Comparison of ENCODE assay signal across 11 cellular contexts in the genomic region with DNA sequence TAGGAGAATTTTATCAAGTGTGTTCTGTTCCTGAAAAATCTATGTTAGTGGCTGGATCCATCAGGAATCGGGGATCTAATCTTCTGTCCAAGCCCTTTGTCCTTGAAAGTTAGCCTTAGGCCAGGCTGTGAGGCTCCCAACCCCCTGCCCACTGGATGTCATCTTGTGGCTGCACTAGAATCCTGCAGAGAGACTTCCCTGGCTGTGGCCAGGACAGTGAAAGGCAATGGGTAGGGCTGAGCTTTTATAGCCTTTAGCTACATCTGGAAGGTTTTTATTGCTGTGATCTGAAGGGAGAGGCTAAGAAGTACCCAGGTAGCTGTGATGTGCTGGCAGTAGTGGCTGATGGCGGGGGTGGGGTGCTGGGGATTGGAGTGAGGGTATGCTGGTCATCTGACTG. TPM values are rescaled to one million over a fixed set of nuclear protein-coding genes. Genes with fewer than 3 reads are reported as not detected.
DNase-seq lines count a peak whose midpoint lies in the region; ATAC-seq and TF ChIP-seq lines count a peak whose summit lies in the region.
"Had no signal": no experiment of that assay in that cellular context is flagged by ENCODE, and none has a peak within 500 bp of the region (broad histone marks: within the 10 kb centered on the region; RNA-seq: fewer than 3 reads in every experiment).

No MANE protein-coding gene starts in this region.

- TF ChIP-seq POLR2A in gastrocnemius medialis (IDR thresholded peaks at IDR 0.05): no peak

- peaks cover 0 to 2% (median 0%) of the 10 kb centered on the region in 5 donors for H3K9me3 Mint-ChIP-seq in CD8-positive, alpha-beta memory T cell
- H3K9me3 Mint-ChIP-seq in T-cell: no peaks in the 10 kb centered on the region
- no peaks in the 10 kb centered on the region for H3K9me3 Mint-ChIP-seq in activated T-cell treated with anti-CD3 and anti-CD28 coated beads, Interleukin-2, amount 50 U/mL, for 24 hours
- H3K9me3 Mint-ChIP-seq: activated CD4-positive, alpha-beta T cell treated with anti-CD3 and anti-CD28 coated beads, Interleukin-2, amount 10 ng/mL, durations not matched to agents 7 days and 5 days had no signal

- in situ Hi-C loops in gastrocnemius medialis (cut with MboI; ENCODE audit: low sequenced_read_pairs in 4 of 4): no loop called here

- peaks cover 9 to 19% of the 10 kb centered on the region in 2 donors for H3K27me3 Mint-ChIP-seq in CD8-positive, alpha-beta memory T cell
- H3K27me3 Mint-ChIP-seq in T-cell: peaks cover 8 to 23% of the 10 kb centered on the region in 2 donors
- H3K27me3 Mint-ChIP-seq in activated T-cell treated with anti-CD3 and anti-CD28 coated beads, Interleukin-2, amount 50 U/mL, for 24 hours: peaks cover 32% of the 10 kb centered on the region

- peak overlapping the region in 5 of 7 donors; percentile 19 to 80 (median 38) for H3K4me3 Mint-ChIP-seq in CD8-positive, alpha-beta memory T cell
- peak overlapping the region in 2 of 3 donors; percentile 24 to 96 for H3K4me3 Mint-ChIP-seq in T-cell
- H3K4me3 Mint-ChIP-seq in activated T-cell treated with anti-CD3 and anti-CD28 coated beads, Interleukin-2, amount 50 U/mL, for 24 hours: no peak overlapping the region

- peaks cover 13% of the 10 kb centered on the region for H3K4me1 ChIP-seq in CD8-positive, alpha-beta memory T cell (ENCODE audit: insufficient read depth, low read length)
- H3K4me1 ChIP-seq in right atrium auricular region (peaks cover 0 to 79% of the 10 kb centered on the region in 2 donors), gastrocnemius medialis (peaks cover 13 to 23% of the 10 kb centered on the region in 2 donors)

- H3K4me3 ChIP-seq in CD8-positive, alpha-beta memory T cell (ENCODE audit: low read length): no peak overlapping the region
- peak overlapping the region; percentile 49 to 64 for H3K4me3 ChIP-seq in right atrium auricular region
- H3K4me3 ChIP-seq in gastrocnemius medialis: peak overlapping the region in 3 of 4 donors; percentile 58 to 67 (median 64)

- no peaks in the 10 kb centered on the region for H3K9me3 ChIP-seq in CD8-positive, alpha-beta memory T cell (ENCODE audit: low read length)
- no peaks in the 10 kb centered on the region for H3K9me3 ChIP-seq in right atrium auricular region
- H3K9me3 ChIP-seq in gastrocnemius medialis: no peaks in the 10 kb centered on the region

- TF ChIP-seq CTCF in right atrium auricular region (IDR thresholded peaks at IDR 0.05) (no peak), gastrocnemius medialis (IDR thresholded peaks at IDR 0.05 in 4 of 5, conservative IDR thresholded peaks at IDR 0.05 in 1 of 5) (no peak)

- H3K27me3 ChIP-seq in CD8-positive, alpha-beta memory T cell (ENCODE audit: insufficient read depth, low read length, poor library complexity, severe bottlenecking): no peaks in the 10 kb centered on the region
- H3K27me3 ChIP-seq in right atrium auricular region (no peaks in the 10 kb centered on the region), gastrocnemius medialis (no peaks in the 10 kb centered on the region)

- ATAC-seq in T-cell (replicated peaks in 1 of 4) (no peak), gastrocnemius medialis (no peak)

- intact Hi-C loops in gastrocnemius medialis (cut with DNase I; ENCODE audit: low total_unique reads): no loop called here

- POLR2A ChIA-PET in CD8-positive, alpha-beta memory T cell (lab: Charles Lee): no interaction called here
- POLR2A ChIA-PET in T-cell (lab: Charles Lee): no interaction called here

- H3K36me3 ChIP-seq in CD8-positive, alpha-beta memory T cell (ENCODE audit: insufficient read depth, low read length): no peaks in the 10 kb centered on the region
- H3K36me3 ChIP-seq in right atrium auricular region (no peaks in the 10 kb centered on the region), gastrocnemius medialis (no peaks in the 10 kb centered on the region)

- peaks cover 0 to 1% (median 0%) of the 10 kb centered on the region in 3 donors for H3K36me3 Mint-ChIP-seq in CD8-positive, alpha-beta memory T cell
- H3K36me3 Mint-ChIP-seq in T-cell: no peaks in the 10 kb centered on the region
- no peaks in the 10 kb centered on the region for H3K36me3 Mint-ChIP-seq in activated T-cell treated with anti-CD3 and anti-CD28 coated beads, Interleukin-2, amount 50 U/mL, for 24 hours (ENCODE audit: low read depth)

- CTCF ChIA-PET in CD8-positive, alpha-beta memory T cell (lab: Charles Lee): interaction anchor here (1.7 kb wide), 1 partner anchor 12 kb away, joined by 4 read pairs; no protein-coding TSS in a partner anchor
- CTCF ChIA-PET in T-cell (lab: Charles Lee): no interaction called here

- no peak overlapping the region for H3K27ac ChIP-seq in CD8-positive, alpha-beta memory T cell (ENCODE audit: low read depth, low read length)
- H3K27ac ChIP-seq in right atrium auricular region: peak overlapping the region; percentile 71 to 72
- peak overlapping the region; percentile 56 to 79 (median 66) for H3K27ac ChIP-seq in gastrocnemius medialis

- H3K27ac Mint-ChIP-seq in CD8-positive, alpha-beta memory T cell: peak overlapping the region in 1 of 8 donors; percentile 79
- peak overlapping the region in 1 of 2 donors; percentile 39 for H3K27ac Mint-ChIP-seq in T-cell
- H3K27ac Mint-ChIP-seq in activated T-cell treated with anti-CD3 and anti-CD28 coated beads, Interleukin-2, amount 50 U/mL, for 24 hours: no peak overlapping the region
- H3K27ac Mint-ChIP-seq: activated CD4-positive, alpha-beta T cell treated with anti-CD3 and anti-CD28 coated beads, Interleukin-2, amount 10 ng/mL, durations not matched to agents 7 days and 5 days had no signal

- peaks cover 12 to 22% (median 15%) of the 10 kb centered on the region in 3 donors for H3K4me1 Mint-ChIP-seq in CD8-positive, alpha-beta memory T cell
- peaks cover 16 to 24% (median 16%) of the 10 kb centered on the region in 3 donors for H3K4me1 Mint-ChIP-seq in T-cell
- H3K4me1 Mint-ChIP-seq in activated T-cell treated with anti-CD3 and anti-CD28 coated beads, Interleukin-2, amount 50 U/mL, for 24 hours (ENCODE audit: low read depth): peaks cover 13% of the 10 kb centered on the region

- DNase-seq in CD8-positive, alpha-beta memory T cell: no peak
- no peak for DNase-seq in T-cell
- no peak for DNase-seq in right atrium auricular region (ENCODE audit: low spot score)
- DNase-seq in gastrocnemius medialis: no peak
- no peak for DNase-seq in activated CD4-positive, alpha-beta T cell treated with anti-CD3 and anti-CD28 coated beads, Interleukin-2, amount 50 U/mL, for 1 hour
- DNase-seq in iPS-NIHi11 (ENCODE audit: low spot score): no peak
- no peak for DNase-seq in NCI-H2107 treated with DMSO at 0.1 percent for 48 hours (lab: John Stamatoyannopoulos, UW; ENCODE audit: unreplicated experiment)
- no peak for DNase-seq in activated T-cell treated with anti-CD3 and anti-CD28 coated beads, Interleukin-2, amount 50 U/mL, for 24 hours
- DNase-seq: activated CD4-positive, alpha-beta T cell treated with anti-CD3 and anti-CD28 coated beads, Interleukin-2, amount 10 ng/mL, durations not matched to agents 7 days and 5 days; aorta; NCI-H1694 had no signal

RNA-seq across cellular contexts. Expression of gene OAF, which starts 2.1 kb away (rescaled TPM):
- total RNA-seq in CD8-positive, alpha-beta memory T cell: 1 to 10 TPM; 3.0 to 3.4 TPM
- polyA plus RNA-seq in CD8-positive, alpha-beta memory T cell: 2.6 TPM
- 1 to 10 TPM; 3.2 to 6.0 (median 4.0) TPM for total RNA-seq in T-cell
- total RNA-seq in right atrium auricular region: 10 to 100 TPM; 27.9 to 43.6 TPM
- 10 to 100 TPM in 3 of 4 donors, 1 to 10 TPM in 1; 8.7 to 17.5 (median 10.1) TPM for total RNA-seq in gastrocnemius medialis

RNA-seq across cellular contexts. Expression of gene POU2F3, which starts 27.0 kb away (rescaled TPM):
- total RNA-seq in CD8-positive, alpha-beta memory T cell: not detected
- not detected for polyA plus RNA-seq in CD8-positive, alpha-beta memory T cell
- total RNA-seq in T-cell (not detected), right atrium auricular region (not detected), gastrocnemius medialis (not detected)
- total RNA-seq: activated CD4-positive, alpha-beta T cell treated with anti-CD3 and anti-CD28 coated beads, Interleukin-2, amount 10 ng/mL, durations not matched to agents 7 days and 5 days; aorta had no signal
